8 cellular contexts compared by ENCODE assay signal in the genomic region with DNA sequence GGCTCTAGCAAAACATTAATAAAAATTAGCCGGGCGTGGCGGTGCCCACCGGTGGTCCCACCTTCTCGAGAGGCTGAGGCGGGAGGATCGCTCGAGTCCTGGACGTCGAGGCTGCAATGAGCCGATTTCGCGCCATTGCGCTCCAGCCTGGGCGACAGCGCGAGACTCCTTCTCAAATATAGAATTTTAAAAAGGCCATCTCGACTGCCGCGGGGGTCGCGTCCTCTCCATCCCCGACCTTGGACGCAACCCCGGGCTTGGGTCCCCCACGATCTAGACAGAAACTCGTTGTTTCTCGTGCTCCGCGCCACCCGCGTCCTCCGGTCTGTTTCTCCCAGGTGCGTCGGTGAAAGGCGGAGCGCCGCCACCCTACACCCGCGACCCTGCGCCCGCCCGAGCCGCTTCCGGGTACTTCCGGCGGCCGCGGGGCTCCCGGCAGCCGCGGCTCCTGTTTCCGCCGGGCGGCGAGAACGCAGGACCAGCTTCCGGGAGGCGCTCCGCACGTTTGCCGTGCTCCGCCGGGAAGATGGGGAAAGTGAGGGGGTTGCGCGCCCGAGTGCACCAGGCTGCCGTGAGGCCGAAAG. TPM values are rescaled to one million over a fixed set of nuclear protein-coding genes. Genes with fewer than 3 reads are reported as not detected.
DNase-seq lines count a peak whose midpoint lies in the region; ATAC-seq and TF ChIP-seq lines count a peak whose summit lies in the region.

A gene with protein sequence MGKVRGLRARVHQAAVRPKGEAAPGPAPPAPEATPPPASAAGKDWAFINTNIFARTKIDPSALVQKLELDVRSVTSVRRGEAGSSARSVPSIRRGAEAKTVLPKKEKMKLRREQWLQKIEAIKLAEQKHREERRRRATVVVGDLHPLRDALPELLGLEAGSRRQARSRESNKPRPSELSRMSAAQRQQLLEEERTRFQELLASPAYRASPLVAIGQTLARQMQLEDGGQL (plus strand): TSS at position 498 of the 584 bp plus-strand sequence. CDS start 29 bp downstream, at position 527.

- ATAC-seq in HG03066 (IDR thresholded peaks at IDR 0.05; ENCODE audit: low read depth, unreplicated experiment) = peak; percentile 61

- H3K27me3 ChIP-seq in kidney epithelial cell (ENCODE audit: control insufficient read depth, insufficient read depth, low read length) = peaks cover 3% of the 10 kb centered on the region

- H3K4me3 ChIP-seq in kidney epithelial cell (ENCODE audit: low read depth, low read length) = peak within 1 kb of the TSS; percentile 70

- DNase-seq in SIG-M5 treated with dmso at 0.1 percent for 504 hours (lab: John Stamatoyannopoulos, UW; ENCODE audit: unreplicated experiment) (peak; percentile 86), SIG-M5 (lab: John Stamatoyannopoulos, UW) (no peak), NCI-H446 (lab: John Stamatoyannopoulos, UW) (peak; percentile 45 to 86), cerebellum (ENCODE audit: low spot score) (peak; percentile 89), kidney epithelial cell (ENCODE audit: low read depth) (peak; percentile 10)
- DNase-seq in activated CD4-positive, alpha-beta T cell treated with anti-CD3 and anti-CD28 coated beads for 24 hours (ENCODE audit: low read depth in 2 of 2) = peak; percentile 72 to 77
- peak; percentile 47 to 65 for DNase-seq in stimulated activated CD4-positive, alpha-beta T cell treated with anti-CD3 and anti-CD28 coated beads, Interleukin-1b, Interleukin-23, amount 100 ng/mL, for 1 hour (ENCODE audit: low read depth in 2 of 2)

- TF ChIP-seq CTCF in kidney epithelial cell (IDR thresholded peaks at IDR 0.05; ENCODE audit: insufficient read depth, low read length, poor library complexity, severe bottlenecking) = no peak

- no peaks in the 10 kb centered on the region for H3K36me3 ChIP-seq in kidney epithelial cell (ENCODE audit: control insufficient read depth, insufficient read depth, low read length)

RNA-seq across cellular contexts. Expression of the gene that starts here (rescaled TPM):
- total RNA-seq in cerebellum (7.3 TPM), kidney epithelial cell (25.7 and 38.6 TPM in 2 replicates)
